Comparison of ENCODE assay signal across 1 cellular context in genomic region chr6:1322725-1323219, GRCh38.
TF ChIP-seq lines count a peak whose summit lies in the region.

No MANE protein-coding gene starts in this region.

TF ChIP-seq in HepG2, 621 proteins besides CTCF, POLR2A, EP300 and RAD21 (continued from another document and continues in another):
- TF ChIP-seq YY1 (IDR thresholded peaks at IDR 0.05; ENCODE audit: insufficient read depth, insufficient replicate concordance, low read depth, low read length), result no peak
- peak; percentile 73; the same call in 1 of the 2 replicates for TF ChIP-seq PATZ1 (CRISPR knock-in tag; IDR thresholded peaks at IDR 0.05)
- peak; percentile 23; the same call in 1 of the 2 replicates for TF ChIP-seq KMT2A (CRISPR knock-in tag; IDR thresholded peaks at IDR 0.05)
- peak; percentile 50; the same call in 1 of the 2 replicates for TF ChIP-seq UBTF (CRISPR knock-in tag; IDR thresholded peaks at IDR 0.05)
- no peak for TF ChIP-seq BORCS8-MEF2B (CRISPR knock-in tag; IDR thresholded peaks at IDR 0.05)
- TF ChIP-seq ZNF776 (CRISPR knock-in tag; IDR thresholded peaks at IDR 0.05), result no peak
- TF ChIP-seq FOXM1 (CRISPR knock-in tag; IDR thresholded peaks at IDR 0.05), result no peak
- peak; percentile 83 for TF ChIP-seq SAP130 (CRISPR knock-in tag; IDR thresholded peaks at IDR 0.05; ENCODE audit: low read depth)
- TF ChIP-seq ZNF337 (CRISPR knock-in tag; IDR thresholded peaks at IDR 0.05; ENCODE audit: borderline replicate concordance, low read depth), result no peak
- TF ChIP-seq RXRB (CRISPR knock-in tag; IDR thresholded peaks at IDR 0.05; ENCODE audit: borderline replicate concordance), result peak; percentile 91
- TF ChIP-seq, protein P1, sequence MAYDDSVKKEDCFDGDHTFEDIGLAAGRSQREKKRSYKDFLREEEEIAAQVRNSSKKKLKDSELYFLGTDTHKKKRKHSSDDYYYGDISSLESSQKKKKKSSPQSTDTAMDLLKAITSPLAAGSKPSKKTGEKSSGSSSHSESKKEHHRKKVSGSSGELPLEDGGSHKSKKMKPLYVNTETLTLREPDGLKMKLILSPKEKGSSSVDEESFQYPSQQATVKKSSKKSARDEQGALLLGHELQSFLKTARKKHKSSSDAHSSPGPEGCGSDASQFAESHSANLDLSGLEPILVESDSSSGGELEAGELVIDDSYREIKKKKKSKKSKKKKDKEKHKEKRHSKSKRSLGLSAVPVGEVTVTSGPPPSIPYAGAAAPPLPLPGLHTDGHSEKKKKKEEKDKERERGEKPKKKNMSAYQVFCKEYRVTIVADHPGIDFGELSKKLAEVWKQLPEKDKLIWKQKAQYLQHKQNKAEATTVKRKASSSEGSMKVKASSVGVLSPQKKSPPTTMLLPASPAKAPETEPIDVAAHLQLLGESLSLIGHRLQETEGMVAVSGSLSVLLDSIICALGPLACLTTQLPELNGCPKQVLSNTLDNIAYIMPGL (CRISPR knock-in tag; IDR thresholded peaks at IDR 0.05; ENCODE audit: borderline replicate concordance in 1 of 2, low read depth in 1 of 2), result no peak
- TF ChIP-seq, protein P2, sequence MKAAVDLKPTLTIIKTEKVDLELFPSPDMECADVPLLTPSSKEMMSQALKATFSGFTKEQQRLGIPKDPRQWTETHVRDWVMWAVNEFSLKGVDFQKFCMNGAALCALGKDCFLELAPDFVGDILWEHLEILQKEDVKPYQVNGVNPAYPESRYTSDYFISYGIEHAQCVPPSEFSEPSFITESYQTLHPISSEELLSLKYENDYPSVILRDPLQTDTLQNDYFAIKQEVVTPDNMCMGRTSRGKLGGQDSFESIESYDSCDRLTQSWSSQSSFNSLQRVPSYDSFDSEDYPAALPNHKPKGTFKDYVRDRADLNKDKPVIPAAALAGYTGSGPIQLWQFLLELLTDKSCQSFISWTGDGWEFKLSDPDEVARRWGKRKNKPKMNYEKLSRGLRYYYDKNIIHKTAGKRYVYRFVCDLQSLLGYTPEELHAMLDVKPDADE (CRISPR knock-in tag; IDR thresholded peaks at IDR 0.05), result no peak
- peak; percentile 84 for TF ChIP-seq ZNF264 (CRISPR knock-in tag; IDR thresholded peaks at IDR 0.05)
- TF ChIP-seq ZNF44 (CRISPR knock-in tag; IDR thresholded peaks at IDR 0.05), result 0 out of 2 replicates have a peak, but pooled peaks have one; percentile 13
- peak; percentile 95 for TF ChIP-seq FOXA3 (CRISPR knock-in tag; IDR thresholded peaks at IDR 0.05)
- TF ChIP-seq ZNF280D (CRISPR knock-in tag; IDR thresholded peaks at IDR 0.05), result no peak
- TF ChIP-seq KDM5A (IDR thresholded peaks at IDR 0.05; ENCODE audit: borderline replicate concordance, low read length), result no peak
- no peak for TF ChIP-seq ZFP62 (CRISPR knock-in tag; IDR thresholded peaks at IDR 0.05)
- no peak for TF ChIP-seq ZNF333 (CRISPR knock-in tag; IDR thresholded peaks at IDR 0.05; ENCODE audit: borderline replicate concordance)
- peak; percentile 70 for TF ChIP-seq ZNF878 (CRISPR knock-in tag; IDR thresholded peaks at IDR 0.05)
- TF ChIP-seq TOPORS (CRISPR knock-in tag; IDR thresholded peaks at IDR 0.05), result no peak
- TF ChIP-seq ZZZ3 (CRISPR knock-in tag; IDR thresholded peaks at IDR 0.05; ENCODE audit: borderline replicate concordance), result no peak
- TF ChIP-seq, protein P3, sequence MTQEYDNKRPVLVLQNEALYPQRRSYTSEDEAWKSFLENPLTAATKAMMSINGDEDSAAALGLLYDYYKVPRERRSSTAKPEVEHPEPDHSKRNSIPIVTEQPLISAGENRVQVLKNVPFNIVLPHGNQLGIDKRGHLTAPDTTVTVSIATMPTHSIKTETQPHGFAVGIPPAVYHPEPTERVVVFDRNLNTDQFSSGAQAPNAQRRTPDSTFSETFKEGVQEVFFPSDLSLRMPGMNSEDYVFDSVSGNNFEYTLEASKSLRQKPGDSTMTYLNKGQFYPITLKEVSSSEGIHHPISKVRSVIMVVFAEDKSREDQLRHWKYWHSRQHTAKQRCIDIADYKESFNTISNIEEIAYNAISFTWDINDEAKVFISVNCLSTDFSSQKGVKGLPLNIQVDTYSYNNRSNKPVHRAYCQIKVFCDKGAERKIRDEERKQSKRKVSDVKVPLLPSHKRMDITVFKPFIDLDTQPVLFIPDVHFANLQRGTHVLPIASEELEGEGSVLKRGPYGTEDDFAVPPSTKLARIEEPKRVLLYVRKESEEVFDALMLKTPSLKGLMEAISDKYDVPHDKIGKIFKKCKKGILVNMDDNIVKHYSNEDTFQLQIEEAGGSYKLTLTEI (CRISPR knock-in tag; conservative IDR thresholded peaks at IDR 0.05), result no peak
- peak; percentile 61; the same call in 1 of the 2 replicates for TF ChIP-seq ZBTB25 (CRISPR knock-in tag; IDR thresholded peaks at IDR 0.05)
- TF ChIP-seq FOXC1 (CRISPR knock-in tag; IDR thresholded peaks at IDR 0.05; ENCODE audit: borderline replicate concordance), result no peak
- peak; percentile 78; the same call in 1 of the 2 replicates for TF ChIP-seq HOXA3 (CRISPR knock-in tag; IDR thresholded peaks at IDR 0.05)
- no peak for TF ChIP-seq ZNF343 (CRISPR knock-in tag; IDR thresholded peaks at IDR 0.05)
- TF ChIP-seq KLF16 (CRISPR knock-in tag; IDR thresholded peaks at IDR 0.05), result peak in 1 of 2 experiments; percentile 65; a peak in 2 of 4 replicates
- no peak for TF ChIP-seq PHF20 (CRISPR knock-in tag; IDR thresholded peaks at IDR 0.05)
- no peak for TF ChIP-seq ZNF362 (CRISPR knock-in tag; IDR thresholded peaks at IDR 0.05; ENCODE audit: borderline replicate concordance)
- TF ChIP-seq E2F5 (CRISPR knock-in tag; conservative IDR thresholded peaks at IDR 0.05), result no peak
- peak; percentile 86 for TF ChIP-seq IRF2 (CRISPR knock-in tag; IDR thresholded peaks at IDR 0.05)
- TF ChIP-seq ZNF574 (CRISPR knock-in tag; IDR thresholded peaks at IDR 0.05), result peak; percentile 60
- TF ChIP-seq TFE3 (CRISPR knock-in tag; IDR thresholded peaks at IDR 0.05), result peak; percentile 60
- no peak for TF ChIP-seq HOXA9 (CRISPR knock-in tag; IDR thresholded peaks at IDR 0.05; ENCODE audit: borderline replicate concordance)
- TF ChIP-seq ZNF790 (CRISPR knock-in tag; IDR thresholded peaks at IDR 0.05; ENCODE audit: borderline replicate concordance), result no peak
- TF ChIP-seq NCOA2 (CRISPR knock-in tag; IDR thresholded peaks at IDR 0.05), result peak; percentile 73
- no peak for TF ChIP-seq ZNF75D (CRISPR knock-in tag; IDR thresholded peaks at IDR 0.05; ENCODE audit: borderline replicate concordance)
- TF ChIP-seq KLF6 (CRISPR knock-in tag; IDR thresholded peaks at IDR 0.05), result peak; percentile 68
- TF ChIP-seq ISL2 (CRISPR knock-in tag; IDR thresholded peaks at IDR 0.05), result peak; percentile 70; the same call in 1 of the 2 replicates
- TF ChIP-seq ZNF615 (CRISPR knock-in tag; IDR thresholded peaks at IDR 0.05; ENCODE audit: borderline replicate concordance), result no peak
- no peak for TF ChIP-seq HNRNPK (IDR thresholded peaks at IDR 0.05; ENCODE audit: low read depth, low read length, poor library complexity, severe bottlenecking)
